Comparison of ENCODE assay signal across 1 cellular context in the genomic region with DNA sequence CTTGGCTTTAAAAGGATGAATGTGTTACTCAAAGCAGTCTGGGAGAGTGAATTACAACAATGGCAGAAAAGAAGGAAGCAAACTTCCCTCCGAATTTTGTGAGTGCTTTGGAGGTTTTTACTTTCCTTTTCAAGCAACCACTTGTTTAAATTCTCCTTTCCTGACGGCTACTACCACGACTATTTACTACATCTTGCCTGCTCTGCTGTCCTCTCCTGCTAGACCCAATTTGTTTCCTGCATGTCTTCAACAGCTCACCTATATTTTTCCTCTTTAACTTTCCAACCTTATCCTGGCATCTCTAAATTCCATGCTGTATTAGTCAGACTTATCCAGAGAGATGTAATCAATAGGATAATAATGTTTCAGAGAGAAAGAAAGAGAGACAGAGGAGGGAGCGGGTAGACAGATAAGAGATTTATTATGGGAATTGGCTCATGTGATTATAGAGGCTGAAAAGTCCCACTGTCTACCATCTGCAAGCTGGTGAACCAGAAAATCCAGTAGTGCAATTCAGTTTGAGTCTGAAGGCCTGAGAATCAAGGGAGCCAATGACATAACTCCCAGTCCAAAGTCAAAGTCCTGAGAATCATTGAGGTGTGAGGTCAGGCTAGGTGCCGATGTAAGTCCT.
TF ChIP-seq lines count a peak whose summit lies in the region.

No MANE protein-coding gene starts in this region.

TF ChIP-seq in GM23338, 12 proteins besides CTCF, POLR2A, EP300 and RAD21 (continued from another document):
- TF ChIP-seq, protein P1, sequence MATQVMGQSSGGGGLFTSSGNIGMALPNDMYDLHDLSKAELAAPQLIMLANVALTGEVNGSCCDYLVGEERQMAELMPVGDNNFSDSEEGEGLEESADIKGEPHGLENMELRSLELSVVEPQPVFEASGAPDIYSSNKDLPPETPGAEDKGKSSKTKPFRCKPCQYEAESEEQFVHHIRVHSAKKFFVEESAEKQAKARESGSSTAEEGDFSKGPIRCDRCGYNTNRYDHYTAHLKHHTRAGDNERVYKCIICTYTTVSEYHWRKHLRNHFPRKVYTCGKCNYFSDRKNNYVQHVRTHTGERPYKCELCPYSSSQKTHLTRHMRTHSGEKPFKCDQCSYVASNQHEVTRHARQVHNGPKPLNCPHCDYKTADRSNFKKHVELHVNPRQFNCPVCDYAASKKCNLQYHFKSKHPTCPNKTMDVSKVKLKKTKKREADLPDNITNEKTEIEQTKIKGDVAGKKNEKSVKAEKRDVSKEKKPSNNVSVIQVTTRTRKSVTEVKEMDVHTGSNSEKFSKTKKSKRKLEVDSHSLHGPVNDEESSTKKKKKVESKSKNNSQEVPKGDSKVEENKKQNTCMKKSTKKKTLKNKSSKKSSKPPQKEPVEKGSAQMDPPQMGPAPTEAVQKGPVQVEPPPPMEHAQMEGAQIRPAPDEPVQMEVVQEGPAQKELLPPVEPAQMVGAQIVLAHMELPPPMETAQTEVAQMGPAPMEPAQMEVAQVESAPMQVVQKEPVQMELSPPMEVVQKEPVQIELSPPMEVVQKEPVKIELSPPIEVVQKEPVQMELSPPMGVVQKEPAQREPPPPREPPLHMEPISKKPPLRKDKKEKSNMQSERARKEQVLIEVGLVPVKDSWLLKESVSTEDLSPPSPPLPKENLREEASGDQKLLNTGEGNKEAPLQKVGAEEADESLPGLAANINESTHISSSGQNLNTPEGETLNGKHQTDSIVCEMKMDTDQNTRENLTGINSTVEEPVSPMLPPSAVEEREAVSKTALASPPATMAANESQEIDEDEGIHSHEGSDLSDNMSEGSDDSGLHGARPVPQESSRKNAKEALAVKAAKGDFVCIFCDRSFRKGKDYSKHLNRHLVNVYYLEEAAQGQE (IDR thresholded peaks at IDR 0.05; ENCODE audit: unreplicated experiment), result no peak
